In the genomic region with DNA sequence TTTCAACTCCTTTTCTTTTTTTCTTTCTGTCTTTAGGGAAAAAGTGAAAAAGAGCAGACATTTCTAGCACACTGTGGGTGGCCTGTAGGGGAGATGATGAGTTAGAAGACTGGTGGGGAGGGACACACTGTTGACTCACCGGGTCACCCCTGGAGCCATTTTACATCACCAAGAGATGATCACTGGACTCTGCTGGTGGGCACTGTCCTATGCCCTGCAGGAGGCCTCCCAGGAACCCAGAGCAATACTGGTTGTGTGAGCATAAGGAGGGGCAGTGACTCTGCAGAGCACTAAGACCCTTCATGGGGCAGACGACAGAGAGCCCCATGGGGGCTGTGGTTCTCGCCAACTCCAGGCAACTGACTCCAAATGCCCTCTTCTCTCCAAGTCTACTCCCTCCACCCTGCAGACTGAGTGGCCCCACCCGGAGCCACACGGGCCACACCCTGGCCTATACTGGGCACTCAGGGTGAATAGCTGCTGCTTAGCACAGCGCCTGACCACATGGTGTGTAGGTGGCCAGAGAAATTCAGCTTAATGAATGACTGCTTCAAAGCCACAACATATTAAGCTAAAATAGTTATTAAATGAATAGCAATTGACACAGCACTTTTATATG, we compare ENCODE assay signal across 17 cellular contexts.
DNase-seq lines count a peak whose midpoint lies in the region; ATAC-seq and TF ChIP-seq lines count a peak whose summit lies in the region.
"Had no signal": no experiment of that assay in that cellular context is flagged by ENCODE, and none has a peak within 500 bp of the region (broad histone marks: within the 10 kb centered on the region; RNA-seq: fewer than 3 reads in every experiment).

No MANE protein-coding gene starts in this region.

- no peaks in the 10 kb centered on the region for H3K36me3 ChIP-seq in MG63

- POLR2A ChIA-PET in naive thymus-derived CD8-positive, alpha-beta T cell (lab: Charles Lee) = no interaction called here

- no peak for ATAC-seq in naive thymus-derived CD8-positive, alpha-beta T cell

- H3K27ac Mint-ChIP-seq in naive thymus-derived CD8-positive, alpha-beta T cell = no peak overlapping the region
- H3K27ac Mint-ChIP-seq: IgD-negative memory B cell had no signal

- TF ChIP-seq CTCF in coronary artery (IDR thresholded peaks at IDR 0.05) = no peak
- TF ChIP-seq CTCF in GM10266 (IDR thresholded peaks at IDR 0.05; ENCODE audit: control insufficient read depth, insufficient read depth, low read depth, missing control alignments) = no peak

- no peaks in the 10 kb centered on the region for H3K27me3 ChIP-seq in MG63

- no peaks in the 10 kb centered on the region for H3K9me3 ChIP-seq in MG63
- H3K9me3 ChIP-seq: SK-N-SH had no signal

- H3K27me3 Mint-ChIP-seq in naive thymus-derived CD8-positive, alpha-beta T cell = peaks cover 8 to 21% (median 16%) of the 10 kb centered on the region in 5 donors

- no peaks in the 10 kb centered on the region for H3K36me3 Mint-ChIP-seq in naive thymus-derived CD8-positive, alpha-beta T cell
- H3K36me3 Mint-ChIP-seq: IgD-negative memory B cell had no signal

- H3K4me3 ChIP-seq in MG63 (no peak overlapping the region), coronary artery (no peak overlapping the region)
- H3K4me3 ChIP-seq: PC-9 had no signal

- H3K27ac ChIP-seq in coronary artery = no peak overlapping the region
- H3K27ac ChIP-seq: PC-9 had no signal

- DNase-seq in AG20443 (ENCODE audit: low spot score) = peak; percentile 27
- DNase-seq in MG63 = peak; percentile 56
- DNase-seq in coronary artery (ENCODE audit: low spot score) = peak; percentile 69
- DNase-seq in myocyte (ENCODE audit: low read depth) = peak; percentile 48
- DNase-seq in NCI-H2227 (lab: John Stamatoyannopoulos, UW; ENCODE audit: unreplicated experiment) = no peak
- DNase-seq in putamen (ENCODE audit: low spot score) = no peak
- DNase-seq in GM10266 (ENCODE audit: extremely low spot score) = no peak
- DNase-seq in naive thymus-derived CD8-positive, alpha-beta T cell = no peak
- DNase-seq: AML-193, DMS79, MV-4-11, NCI-H1436 treated with DMSO at 0.1 percent for 48 hours, NCI-H226, NCI-H69, PC-9, SK-N-SH had no signal

- H3K4me3 Mint-ChIP-seq in naive thymus-derived CD8-positive, alpha-beta T cell = no peak overlapping the region
- H3K4me3 Mint-ChIP-seq: IgD-negative memory B cell had no signal

- peaks cover 8 to 13% (median 9%) of the 10 kb centered on the region in 4 donors for H3K4me1 Mint-ChIP-seq in naive thymus-derived CD8-positive, alpha-beta T cell

- no peaks in the 10 kb centered on the region for H3K9me3 Mint-ChIP-seq in naive thymus-derived CD8-positive, alpha-beta T cell
- H3K9me3 Mint-ChIP-seq: IgD-negative memory B cell had no signal

Comparison
In these comparisons a context has a peak if more than half of its experiments do, and no peak if none do; other contexts are left out.
1. DNase-seq: peak in AG20443 (single experiment), MG63 (single experiment), coronary artery (single experiment) and myocyte (single experiment); none in NCI-H2227 (single experiment), putamen (single experiment), GM10266 (single experiment) and naive thymus-derived CD8-positive, alpha-beta T cell (0 of 10).